12 cellular contexts compared by ENCODE assay signal in the genomic region with DNA sequence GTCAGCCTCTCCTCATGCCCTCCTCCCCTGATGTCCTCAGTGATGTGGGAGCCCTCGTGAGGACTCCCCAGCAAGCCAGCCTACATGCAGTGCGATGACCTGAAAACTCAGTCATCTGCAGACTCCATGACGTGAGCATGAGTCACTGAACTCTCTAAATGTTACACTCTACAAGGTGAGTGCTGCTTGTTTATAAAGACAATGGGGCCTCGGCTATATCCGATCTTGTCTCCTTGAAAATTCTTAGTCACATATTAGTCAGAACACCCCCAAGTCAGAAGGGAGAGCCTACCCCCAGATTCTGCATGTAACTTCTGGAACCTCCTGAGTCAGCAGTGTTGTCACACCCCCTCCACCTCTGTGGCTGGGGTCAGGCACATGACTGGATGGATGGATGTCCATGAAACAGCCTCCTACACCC.
DNase-seq lines count a peak whose midpoint lies in the region; ATAC-seq and TF ChIP-seq lines count a peak whose summit lies in the region.
"Had no signal": no experiment of that assay in that cellular context is flagged by ENCODE, and none has a peak within 500 bp of the region (broad histone marks: within the 10 kb centered on the region; RNA-seq: fewer than 3 reads in every experiment).

No MANE protein-coding gene starts in this region.

- ATAC-seq in GM18868 (IDR thresholded peaks at IDR 0.05; ENCODE audit: unreplicated experiment) = peak; percentile 46
- no peak for ATAC-seq in gastroesophageal sphincter
- ATAC-seq: T-helper 17 cell had no signal

- no peaks in the 10 kb centered on the region for H3K9me2 ChIP-seq in PC-9 (ENCODE audit: insufficient read depth)

- POLR2A ChIA-PET in PC-9 (lab: Charles Lee; ENCODE audit: unreplicated experiment) = interaction anchor here (0.6 kb wide), 2 partner anchors 200 to 674 kb away, joined by 4 read pairs; a partner anchor contains a TSS

- H2AFZ ChIP-seq in PC-9 = no peak overlapping the region

- H3K4me2 ChIP-seq in PC-9 = no peak overlapping the region; the same call in 1 of the 2 replicates

- CTCF ChIA-PET in PC-9 (lab: Charles Lee) = no interaction called here

- 40 to 67% methylated on average over 2 to 5 of the region's 5 CpGs for WGBS in gastroesophageal sphincter (ENCODE audit: low coverage in 1 of 2), 2 donors

- intact Hi-C loops in PC-9 (cut with micrococcal nuclease; ENCODE audit: unreplicated experiment) = loop anchor here (1.0 kb wide), 1 partner anchor 130 kb away; no protein-coding TSS in a partner anchor
- intact Hi-C loops in vagina (cut with DNase I) = no loop called here

- DNase-seq in PC-9 (peak; percentile 74 to 84), epithelial cell of proximal tubule (ENCODE audit: low read depth) (peak; percentile 100), renal cortical epithelial cell (ENCODE audit: low read depth) (peak; percentile 100), vagina (ENCODE audit: extremely low spot score in 2 of 2) (no peak), GM20000 (ENCODE audit: low spot score) (no peak), activated gamma-delta T cell (lab: John Stamatoyannopoulos, UW) (no peak)
- DNase-seq: NCI-H2227 treated with DMSO at 0.1 percent for 48 hours, substantia nigra, T-helper 17 cell had no signal

- TF ChIP-seq CTCF in PC-9 (conservative IDR thresholded peaks at IDR 0.05) (no peak), epithelial cell of proximal tubule (conservative IDR thresholded peaks at IDR 0.05; ENCODE audit: low read depth, low read length) (no peak), gastroesophageal sphincter (IDR thresholded peaks at IDR 0.05) (no peak), vagina (IDR thresholded peaks at IDR 0.05) (no peak), GM20000 (IDR thresholded peaks at IDR 0.05; ENCODE audit: extremely low read depth, missing control alignments) (no peak)

- BruUV-seq in PC-9 (replicated peaks; lab: Mats Ljungman, UMichigan) = no TSS peak

- H3K9me3 ChIP-seq in PC-9 (ENCODE audit: insufficient read depth, low read depth) (no peaks in the 10 kb centered on the region; the same call in 1 of the 2 replicates), gastroesophageal sphincter (no peaks in the 10 kb centered on the region), vagina (no peaks in the 10 kb centered on the region)

- no peaks in the 10 kb centered on the region for H3K79me2 ChIP-seq in PC-9 (ENCODE audit: low read depth)

- H3K27me3 ChIP-seq in PC-9 (ENCODE audit: insufficient read depth, low read depth) (no peaks in the 10 kb centered on the region), gastroesophageal sphincter (no peaks in the 10 kb centered on the region), vagina (no peaks in the 10 kb centered on the region)

- no peak overlapping the region for H3K4me3 ChIP-seq in PC-9
- no peak overlapping the region for H3K4me3 ChIP-seq in epithelial cell of proximal tubule (ENCODE audit: low read depth, low read length)
- no peak overlapping the region for H3K4me3 ChIP-seq in gastroesophageal sphincter
- H3K4me3 ChIP-seq in vagina = no peak overlapping the region

- TF ChIP-seq POLR2A in gastroesophageal sphincter (IDR thresholded peaks at IDR 0.05) = no peak
- TF ChIP-seq POLR2A in vagina (IDR thresholded peaks at IDR 0.05) = no peak

- TF ChIP-seq EP300 in gastroesophageal sphincter (IDR thresholded peaks at IDR 0.05) = no peak

- peaks cover 23% of the 10 kb centered on the region; the same call in 1 of the 2 replicates for H3F3A ChIP-seq in PC-9 (ENCODE audit: insufficient read depth, low read depth)

- H4K20me1 ChIP-seq in PC-9 (ENCODE audit: insufficient read depth) = no peaks in the 10 kb centered on the region

- H3K36me3 ChIP-seq in PC-9 (ENCODE audit: low read depth) (no peaks in the 10 kb centered on the region), gastroesophageal sphincter (no peaks in the 10 kb centered on the region), vagina (no peaks in the 10 kb centered on the region)

- H3K27ac ChIP-seq in PC-9 = peak overlapping the region; percentile 39
- H3K27ac ChIP-seq in gastroesophageal sphincter = no peak overlapping the region
- no peak overlapping the region for H3K27ac ChIP-seq in vagina
- H3K27ac ChIP-seq: HL-60 had no signal

- H3K4me1 ChIP-seq in PC-9 (replicated peaks; ENCODE audit: insufficient read depth) (peaks cover 22% of the 10 kb centered on the region), gastroesophageal sphincter (no peaks in the 10 kb centered on the region), vagina (no peaks in the 10 kb centered on the region)

Comparison
In these comparisons a context has a peak if more than half of its experiments do, and no peak if none do; other contexts are left out.
1. DNase-seq: peak in PC-9 (2 of 2), epithelial cell of proximal tubule (single experiment) and renal cortical epithelial cell (single experiment); none in vagina (0 of 2), GM20000 (single experiment) and activated gamma-delta T cell (single experiment).